ENCODE assay signal across 26 cellular contexts in the genomic region with DNA sequence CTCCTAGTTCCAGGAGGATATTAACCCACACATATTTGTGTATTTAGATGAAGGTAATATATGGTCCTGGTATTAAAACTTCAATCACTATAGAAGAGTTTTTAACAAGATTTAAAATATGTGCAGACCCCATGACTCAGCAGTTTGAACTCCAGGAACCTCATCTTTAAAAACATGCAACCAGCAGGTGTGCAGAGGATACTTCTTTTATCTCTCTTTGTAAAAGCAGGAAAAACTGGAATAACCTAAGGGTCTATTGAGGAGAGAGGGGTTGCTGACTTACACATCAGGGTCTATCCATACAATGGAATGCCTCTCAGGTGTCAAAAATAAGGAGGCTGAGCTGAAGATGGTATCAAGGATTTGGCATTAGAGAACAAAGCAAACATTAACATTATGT. TPM values are rescaled to one million over a fixed set of nuclear protein-coding genes. Genes with fewer than 3 reads are reported as not detected.
"Had no signal": no experiment of that assay in that cellular context is flagged by ENCODE, and none has a peak within 500 bp of the region (broad histone marks: within the 10 kb centered on the region; RNA-seq: fewer than 3 reads in every experiment).

No MANE protein-coding gene starts in this region.

- H3K27me3 Mint-ChIP-seq: activated CD4-positive, alpha-beta T cell treated with anti-CD3 and anti-CD28 coated beads, Interleukin-2, amount 10 ng/mL, durations not matched to agents 7 days and 5 days; brain had no signal

- ATAC-seq: activated T-helper 17 cell treated with anti-CD3 and anti-CD28 coated beads, Interleukin-2, amount 50 U/mL, for 72 hours; T-helper 17 cell had no signal

- H3K4me3 Mint-ChIP-seq: activated CD4-positive, alpha-beta memory T cell treated with anti-CD3 and anti-CD28 coated beads, Interleukin-2, amount 10 ng/mL, durations not matched to agents 7 days and 5 days; activated CD4-positive, alpha-beta T cell treated with anti-CD3 and anti-CD28 coated beads, Interleukin-2, amount 10 ng/mL, durations not matched to agents 7 days and 5 days; activated naive CD4-positive, alpha-beta T cell treated with anti-CD3 and anti-CD28 coated beads for 36 hours; activated naive CD8-positive, alpha-beta T cell; activated T-helper 17 cell treated with anti-CD3 and anti-CD28 coated beads, Interleukin-2, amount 50 U/mL, for 72 hours; brain; central memory CD8-positive, alpha-beta T cell; T-helper 17 cell had no signal

- FAIRE-seq: astrocyte, RCC 7860 had no signal

- DNase-seq: activated CD4-positive, alpha-beta memory T cell treated with anti-CD3 and anti-CD28 coated beads, Interleukin-2, amount 10 ng/mL, durations not matched to agents 7 days and 5 days; activated CD4-positive, alpha-beta T cell treated with anti-CD3 and anti-CD28 coated beads, Interleukin-2, amount 10 ng/mL, durations not matched to agents 7 days and 5 days; activated CD4-positive, CD25-positive, alpha-beta regulatory T cell; activated gamma-delta T cell; activated naive CD4-positive, alpha-beta T cell treated with anti-CD3 and anti-CD28 coated beads for 36 hours; activated T-cell treated with anti-CD3 and anti-CD28 coated beads for 4 hours; activated T-cell treated with anti-CD3 and anti-CD28 coated beads, Interleukin-2, amount 50 U/mL, for 48 hours; amygdala; Kasumi-1; NCI-H1105 treated with DMSO at 0.1 percent for 48 hours; NCI-H1930; NCI-H345; NCI-H510A; NCI-H526 treated with DMSO at 0.1 percent for 48 hours; NCI-H82; OCI-M1; SHP77; T-helper 17 cell had no signal

- H3K4me1 Mint-ChIP-seq: activated CD4-positive, alpha-beta memory T cell treated with anti-CD3 and anti-CD28 coated beads, Interleukin-2, amount 10 ng/mL, durations not matched to agents 7 days and 5 days; activated CD4-positive, alpha-beta T cell treated with anti-CD3 and anti-CD28 coated beads, Interleukin-2, amount 10 ng/mL, durations not matched to agents 7 days and 5 days; activated T-helper 17 cell treated with anti-CD3 and anti-CD28 coated beads, Interleukin-2, amount 50 U/mL, for 72 hours; brain; central memory CD8-positive, alpha-beta T cell; T-helper 17 cell had no signal

- H3K27ac ChIP-seq: VCaP had no signal

- H3K9me3 Mint-ChIP-seq: activated CD4-positive, alpha-beta memory T cell treated with anti-CD3 and anti-CD28 coated beads, Interleukin-2, amount 10 ng/mL, durations not matched to agents 7 days and 5 days; activated CD4-positive, alpha-beta T cell treated with anti-CD3 and anti-CD28 coated beads, Interleukin-2, amount 10 ng/mL, durations not matched to agents 7 days and 5 days; activated naive CD4-positive, alpha-beta T cell treated with anti-CD3 and anti-CD28 coated beads for 36 hours; activated T-helper 17 cell treated with anti-CD3 and anti-CD28 coated beads, Interleukin-2, amount 50 U/mL, for 72 hours; central memory CD8-positive, alpha-beta T cell had no signal

- H3K27ac Mint-ChIP-seq: activated CD4-positive, alpha-beta memory T cell treated with anti-CD3 and anti-CD28 coated beads, Interleukin-2, amount 10 ng/mL, durations not matched to agents 7 days and 5 days; activated CD4-positive, alpha-beta T cell treated with anti-CD3 and anti-CD28 coated beads, Interleukin-2, amount 10 ng/mL, durations not matched to agents 7 days and 5 days; activated naive CD4-positive, alpha-beta T cell treated with anti-CD3 and anti-CD28 coated beads for 36 hours; activated naive CD8-positive, alpha-beta T cell; activated T-helper 17 cell treated with anti-CD3 and anti-CD28 coated beads, Interleukin-2, amount 50 U/mL, for 72 hours; brain; T-helper 17 cell had no signal

- H3K36me3 Mint-ChIP-seq: activated naive CD8-positive, alpha-beta T cell; brain had no signal

RNA-seq across cellular contexts. Expression of a gene that starts 36.9 kb away (rescaled TPM):
- total RNA-seq: activated CD4-positive, alpha-beta memory T cell treated with anti-CD3 and anti-CD28 coated beads, Interleukin-2, amount 10 ng/mL, durations not matched to agents 7 days and 5 days; activated CD4-positive, alpha-beta T cell treated with anti-CD3 and anti-CD28 coated beads, Interleukin-2, amount 10 ng/mL, durations not matched to agents 7 days and 5 days; activated CD8-positive, alpha-beta memory T cell treated with anti-CD3 and anti-CD28 coated beads for 36 hours; activated naive CD4-positive, alpha-beta T cell treated with anti-CD3 and anti-CD28 coated beads for 36 hours; activated T-helper 17 cell treated with anti-CD3 and anti-CD28 coated beads, Interleukin-2, amount 50 U/mL, for 72 hours; T-helper 17 cell had no signal

RNA-seq across cellular contexts. Expression of a gene that starts 59.2 kb away (rescaled TPM):
- total RNA-seq: astrocyte had no signal
